ENCODE assay signal across 8 cellular contexts in the genomic region with DNA sequence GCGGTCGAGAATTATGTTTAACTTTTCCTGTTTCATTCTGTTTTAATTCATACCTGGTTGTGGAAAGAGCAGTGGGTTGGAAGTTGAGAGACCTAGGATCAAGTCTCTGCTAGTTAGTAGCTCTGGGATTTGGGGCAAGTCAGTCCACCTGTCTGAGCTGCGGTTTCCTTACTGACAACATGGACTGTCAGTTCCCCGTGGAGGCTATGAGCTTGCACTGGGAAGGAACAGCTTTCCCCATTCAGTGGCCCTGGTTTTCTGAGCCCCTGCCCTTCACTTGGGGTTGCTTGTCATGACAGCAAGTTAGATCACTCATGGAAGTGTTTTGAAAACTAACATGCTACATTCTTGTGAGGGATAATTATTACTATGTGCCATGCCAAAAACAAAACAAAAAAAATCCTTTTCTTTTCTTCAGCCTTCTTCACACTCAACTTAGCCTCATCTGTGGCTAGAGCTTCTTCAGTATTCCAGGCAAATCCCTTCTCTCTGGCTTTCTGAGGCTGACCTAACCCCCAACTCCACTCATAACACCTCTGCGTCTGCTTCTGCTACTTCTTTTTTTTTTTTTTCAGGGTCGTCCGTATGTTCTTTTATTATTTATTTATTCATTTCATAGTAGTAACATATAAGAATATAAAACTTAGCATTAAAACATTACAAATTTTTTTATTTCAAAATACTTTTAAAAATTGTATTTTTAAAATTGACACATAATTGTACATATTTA. TPM values are rescaled to one million over a fixed set of nuclear protein-coding genes. Genes with fewer than 3 reads are reported as not detected.
A peak's percentile ranks its signal among the peaks of the same experiment; 100 is the strongest.
DNase-seq lines count a peak whose midpoint lies in the region; ATAC-seq, FAIRE-seq and TF ChIP-seq lines count a peak whose summit lies in the region.

No MANE protein-coding gene starts in this region.

- H3K9me3 ChIP-seq in kidney (ENCODE audit: control insufficient read depth in 1 of 2, low read length in 2 of 2): no peaks in the 10 kb centered on the region
- no peaks in the 10 kb centered on the region for H3K9me3 ChIP-seq in tibial nerve

- H3K27ac ChIP-seq in kidney (ENCODE audit: low read depth in 2 of 2, low read length in 2 of 2) (peak overlapping the region; percentile 41 to 58), tibial nerve (peak overlapping the region; percentile 32 to 89 (median 82))

- TF ChIP-seq CTCF in kidney (IDR thresholded peaks at IDR 0.05; ENCODE audit: borderline replicate concordance, extremely low read depth, insufficient read depth) (no peak), tibial nerve (IDR thresholded peaks at IDR 0.05) (no peak)

- H3K36me3 Mint-ChIP-seq in activated naive CD8-positive, alpha-beta T cell treated with anti-CD3 and anti-CD28 coated beads, Interleukin-2, amount 50 U/mL, for 24 hours (ENCODE audit: low read depth): no peaks in the 10 kb centered on the region

- WGBS in tibial nerve, 2 donors: 45 to 49% methylated on average over 7 of the region's 7 CpGs

- peak; percentile 3 for FAIRE-seq in kidney (lab: Jason Lieb, UNC)

- peak; percentile 48 for DNase-seq in NCI-H345 treated with DMSO at 0.1 percent for 48 hours (lab: John Stamatoyannopoulos, UW; ENCODE audit: unreplicated experiment)
- no peak for DNase-seq in NCI-H345 (lab: John Stamatoyannopoulos, UW)
- DNase-seq in activated naive CD8-positive, alpha-beta T cell treated with anti-CD3 and anti-CD28 coated beads, Interleukin-2, amount 50 U/mL, for 24 hours: no peak
- DNase-seq in kidney: no peak
- no peak for DNase-seq in tibial nerve (ENCODE audit: low spot score in 2 of 2)
- no peak for DNase-seq in NCI-H526 treated with DMSO at 0.1 percent for 48 hours (lab: John Stamatoyannopoulos, UW)

- H3K9ac ChIP-seq in kidney (ENCODE audit: low read length in 2 of 2): no peak overlapping the region

- TF ChIP-seq POLR2A in tibial nerve (IDR thresholded peaks at IDR 0.05): no peak

- H3K4me1 ChIP-seq in kidney (ENCODE audit: control insufficient read depth in 1 of 2, insufficient read depth in 1 of 2, low read depth in 1 of 2, low read length in 2 of 2) (peaks cover 0 to 5% of the 10 kb centered on the region in 2 donors), tibial nerve (peaks cover 0 to 26% (median 17%) of the 10 kb centered on the region in 4 donors)

- no peak overlapping the region for H3K4me3 Mint-ChIP-seq in activated naive CD8-positive, alpha-beta T cell treated with anti-CD3 and anti-CD28 coated beads, Interleukin-2, amount 50 U/mL, for 24 hours

- H3K4me3 ChIP-seq in kidney (ENCODE audit: low read length in 2 of 2) (no peak overlapping the region), tibial nerve (no peak overlapping the region)

- intact Hi-C loops in kidney (cut with DNase I): no loop called here

- no peak for ATAC-seq in activated naive CD8-positive, alpha-beta T cell treated with anti-CD3 and anti-CD28 coated beads, Interleukin-2, amount 50 U/mL, for 24 hours
- ATAC-seq in GM18870 (IDR thresholded peaks at IDR 0.05; ENCODE audit: unreplicated experiment) (no peak), HG03521 (IDR thresholded peaks at IDR 0.05; ENCODE audit: unreplicated experiment) (no peak)

- no peaks in the 10 kb centered on the region for H3K9me3 Mint-ChIP-seq in activated naive CD8-positive, alpha-beta T cell treated with anti-CD3 and anti-CD28 coated beads, Interleukin-2, amount 50 U/mL, for 24 hours

- H3K36me3 ChIP-seq in kidney (ENCODE audit: control insufficient read depth in 1 of 2, insufficient read depth in 2 of 2, low read length in 2 of 2) (no peaks in the 10 kb centered on the region), tibial nerve (no peaks in the 10 kb centered on the region)

- H3K27me3 ChIP-seq in tibial nerve: no peaks in the 10 kb centered on the region

- peaks cover 33% of the 10 kb centered on the region for H3K4me1 Mint-ChIP-seq in activated naive CD8-positive, alpha-beta T cell treated with anti-CD3 and anti-CD28 coated beads, Interleukin-2, amount 50 U/mL, for 24 hours

- H3K27ac Mint-ChIP-seq in activated naive CD8-positive, alpha-beta T cell treated with anti-CD3 and anti-CD28 coated beads, Interleukin-2, amount 50 U/mL, for 24 hours: peak overlapping the region; percentile 79

- H3K27me3 Mint-ChIP-seq in activated naive CD8-positive, alpha-beta T cell treated with anti-CD3 and anti-CD28 coated beads, Interleukin-2, amount 50 U/mL, for 24 hours: peaks cover 2% of the 10 kb centered on the region

- no peak for TF ChIP-seq EP300 in tibial nerve (IDR thresholded peaks at IDR 0.05)

RNA-seq across cellular contexts. Expression of gene ZBED5, which starts 43.0 kb away (rescaled TPM):
- 59.7 TPM for total RNA-seq in kidney
- polyA plus RNA-seq in kidney (ENCODE audit: insufficient read depth, low read depth, low replicate concordance): 25.2 TPM
- total RNA-seq in tibial nerve: 10 to 100 TPM; 26.2 to 35.2 (median 34.7) TPM
